25 cellular contexts compared by ENCODE assay signal in the genomic region with DNA sequence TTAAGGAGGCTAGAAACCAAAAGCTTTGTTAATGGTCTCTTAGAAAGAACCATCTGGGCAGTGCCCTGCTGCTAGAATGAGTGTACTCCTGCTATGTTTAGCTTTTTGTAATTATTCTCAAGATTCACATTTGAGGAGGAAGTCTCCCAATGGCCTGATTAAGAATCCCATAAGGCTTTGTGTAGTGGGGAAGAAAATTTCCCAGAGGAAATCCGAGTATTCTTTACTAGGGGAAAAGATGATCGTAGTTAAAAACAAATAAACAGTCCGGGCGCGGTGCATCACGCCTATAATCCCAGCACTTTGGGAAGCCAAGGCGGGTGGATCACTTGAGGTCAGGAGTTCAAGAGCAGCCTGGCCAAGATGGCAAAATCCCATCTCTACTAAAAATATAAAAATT.
"Had no signal": no experiment of that assay in that cellular context is flagged by ENCODE, and none has a peak within 500 bp of the region (broad histone marks: within the 10 kb centered on the region; RNA-seq: fewer than 3 reads in every experiment).

No MANE protein-coding gene starts in this region.

- H3K27ac ChIP-seq: SJSA1, VCaP had no signal

- H3K9me3 ChIP-seq: SJSA1 had no signal

- H3K4me3 ChIP-seq: SJSA1 had no signal

- DNase-seq: activated CD4-positive, alpha-beta memory T cell treated with anti-CD3 and anti-CD28 coated beads for 36 hours; activated CD4-positive, alpha-beta T cell treated with anti-CD3 and anti-CD28 coated beads, Interleukin-2, amount 10 ng/mL, durations not matched to agents 7 days and 5 days; activated CD4-positive, CD25-positive, alpha-beta regulatory T cell; activated CD8-positive, alpha-beta memory T cell treated with anti-CD3 and anti-CD28 coated beads for 24 hours; activated effector memory CD4-positive, alpha-beta T cell treated with anti-CD3 and anti-CD28 coated beads, Interleukin-2, amount 50 U/mL, for 16 hours; activated naive CD4-positive, alpha-beta T cell treated with Interleukin-2 at 50 U/mL for 16 hours; activated naive CD8-positive, alpha-beta T cell treated with anti-CD3 and anti-CD28 coated beads, Interleukin-2, amount 50 U/mL, for 24 hours; activated T-cell treated with anti-CD3 and anti-CD28 coated beads, Interleukin-2, amount 50 U/mL, for 4 hours; amygdala; Kasumi-1; KBM-7; NCI-H1105 treated with DMSO at 0.1 percent for 48 hours; NCI-H1436 treated with DMSO at 0.1 percent for 48 hours; NCI-H187; NCI-H2081 treated with DMSO at 0.1 percent for 48 hours; NCI-H510A treated with DMSO at 0.1 percent for 48 hours; NK-92 treated with Interleukin-12 subunit alpha and Interleukin-12 subunit beta, amount 100 ng/mL, for 24 hours; OCI-M1; RPMI8226; SHP77; T-cell had no signal

- H3K4me1 ChIP-seq: SJSA1 had no signal

- H3K27me3 ChIP-seq: SJSA1 had no signal

- ATAC-seq: activated naive CD4-positive, alpha-beta T cell treated with anti-CD3 and anti-CD28 coated beads, Interleukin-2, amount 50 U/mL, for 72 hours; activated naive CD8-positive, alpha-beta T cell treated with anti-CD3 and anti-CD28 coated beads, Interleukin-2, amount 50 U/mL, for 24 hours; activated T-cell treated with anti-CD3 and anti-CD28 coated beads, Interleukin-2, amount 50 U/mL, for 4 hours; Panc1; T-cell had no signal
